In the genomic region with DNA sequence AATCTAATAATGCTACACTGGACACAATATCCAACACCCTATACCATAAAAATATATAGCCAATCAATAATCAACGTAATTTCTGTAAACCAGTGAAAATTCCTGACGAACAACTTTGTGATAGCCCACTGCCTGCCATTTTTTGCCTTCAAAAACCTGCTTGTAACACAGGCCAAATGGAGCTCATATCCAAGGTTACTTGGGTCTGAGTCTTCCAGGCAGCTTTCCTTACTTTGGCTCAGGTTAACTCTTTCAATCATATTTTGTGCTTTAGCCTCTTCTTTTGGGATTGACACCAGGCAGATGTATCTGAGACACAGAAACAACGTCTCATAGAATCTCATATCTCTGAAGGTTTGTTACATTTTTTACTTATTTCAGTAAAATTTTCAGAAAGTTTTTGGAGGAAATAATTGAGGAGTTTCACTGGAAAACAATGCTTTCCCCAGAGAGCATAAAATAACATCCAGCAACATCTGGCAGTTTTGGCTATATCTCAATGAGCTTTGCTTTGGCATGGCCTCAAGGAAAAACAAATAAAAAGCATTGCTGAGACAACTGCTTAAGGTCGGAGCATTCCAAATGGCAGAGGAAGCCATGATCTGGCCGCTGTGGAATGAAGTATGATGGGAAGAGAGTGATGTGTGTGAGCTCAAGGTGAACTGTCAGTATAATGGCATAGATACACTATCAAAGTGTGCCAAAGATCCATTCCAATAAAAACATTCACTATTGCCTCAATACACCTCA, we compare ENCODE assay signal across 16 cellular contexts.
A peak's percentile ranks its signal among the peaks of the same experiment; 100 is the strongest.
DNase-seq lines count a peak whose midpoint lies in the region; ATAC-seq and TF ChIP-seq lines count a peak whose summit lies in the region.
"Had no signal": no experiment of that assay in that cellular context is flagged by ENCODE, and none has a peak within 500 bp of the region (broad histone marks: within the 10 kb centered on the region; RNA-seq: fewer than 3 reads in every experiment).

No MANE protein-coding gene starts in this region.

- no peaks in the 10 kb centered on the region for H3K9me3 ChIP-seq in left lung
- H3K9me3 ChIP-seq: BE2C, mucosa of descending colon, spleen, upper lobe of right lung had no signal

- H3K79me2 ChIP-seq in ACC112 (ENCODE audit: control insufficient read depth, insufficient read depth, low read length, unreplicated experiment), result no peaks in the 10 kb centered on the region

- peak overlapping the region; percentile 75 for H3K27ac ChIP-seq in ACC112 (ENCODE audit: low read depth, low read length)
- no peak overlapping the region for H3K27ac ChIP-seq in left lung
- H3K27ac ChIP-seq: spleen, upper lobe of right lung had no signal

- H2AFZ ChIP-seq in ACC112 (ENCODE audit: low read length, unreplicated experiment), result no peak overlapping the region

- H3K4me1 ChIP-seq in ACC112 (ENCODE audit: control insufficient read depth, insufficient read depth, low read length, unreplicated experiment) (peaks cover 21% of the 10 kb centered on the region), left lung (no peaks in the 10 kb centered on the region)
- H3K4me1 ChIP-seq: BE2C, spleen, upper lobe of right lung had no signal

- ATAC-seq in left lung (peak; percentile 32), GM19455 (IDR thresholded peaks at IDR 0.05; ENCODE audit: unreplicated experiment) (no peak)
- ATAC-seq: mucosa of descending colon, upper lobe of right lung had no signal

- DNase-seq in M059J (ENCODE audit: low read depth), result peak; percentile 2
- DNase-seq in choroid plexus epithelial cell (ENCODE audit: low read depth), result peak; percentile 77
- DNase-seq in left lung, result no peak
- DNase-seq in SKM-1 treated with dmso at 0.1 percent for 144 hours (lab: John Stamatoyannopoulos, UW; ENCODE audit: unreplicated experiment), result no peak
- no peak for DNase-seq in T-helper 9 cell
- DNase-seq in DMS114 treated with DMSO at 0.1 percent for 48 hours (lab: John Stamatoyannopoulos, UW; ENCODE audit: unreplicated experiment), result no peak
- DNase-seq: activated CD4-positive, alpha-beta T cell treated with anti-CD3 and anti-CD28 coated beads, Interleukin-2, amount 10 ng/mL, durations not matched to agents 7 days and 5 days; BE2C; hypothalamus; NCI-H1436; spleen; SW 1271; upper lobe of right lung had no signal

- intact Hi-C loops in left lung (cut with DNase I), result no loop called here

- H3K27me3 ChIP-seq in ACC112 (ENCODE audit: insufficient read depth, low read length) (no peaks in the 10 kb centered on the region), left lung (no peaks in the 10 kb centered on the region)
- H3K27me3 ChIP-seq: BE2C, spleen, upper lobe of right lung had no signal

- no peaks in the 10 kb centered on the region for H3K36me3 ChIP-seq in ACC112 (ENCODE audit: insufficient read depth, low read length)
- no peaks in the 10 kb centered on the region for H3K36me3 ChIP-seq in left lung
- H3K36me3 ChIP-seq: BE2C, spleen, upper lobe of right lung had no signal

- TF ChIP-seq CTCF in choroid plexus epithelial cell (conservative IDR thresholded peaks at IDR 0.05; ENCODE audit: low read depth, low read length) (no peak), left lung (IDR thresholded peaks at IDR 0.05) (no peak)

- H3K4me3 ChIP-seq in ACC112 (ENCODE audit: low read depth, low read length), result peak overlapping the region; percentile 25; the same call in 1 of the 2 replicates
- H3K4me3 ChIP-seq in choroid plexus epithelial cell (ENCODE audit: low read depth, low read length), result no peak overlapping the region
- no peak overlapping the region for H3K4me3 ChIP-seq in left lung
- H3K4me3 ChIP-seq: mucosa of descending colon, spleen, upper lobe of right lung had no signal

Comparison
In these comparisons a context has a peak if more than half of its experiments do, and no peak if none do; other contexts are left out.
1. DNase-seq: peak in M059J (single experiment) and choroid plexus epithelial cell (single experiment); none in left lung (0 of 2), SKM-1 treated with dmso at 0.1 percent for 144 hours (single experiment), T-helper 9 cell (single experiment) and DMS114 treated with DMSO at 0.1 percent for 48 hours (single experiment).